Comparison of ENCODE assay signal across 7 cellular contexts in the genomic region with DNA sequence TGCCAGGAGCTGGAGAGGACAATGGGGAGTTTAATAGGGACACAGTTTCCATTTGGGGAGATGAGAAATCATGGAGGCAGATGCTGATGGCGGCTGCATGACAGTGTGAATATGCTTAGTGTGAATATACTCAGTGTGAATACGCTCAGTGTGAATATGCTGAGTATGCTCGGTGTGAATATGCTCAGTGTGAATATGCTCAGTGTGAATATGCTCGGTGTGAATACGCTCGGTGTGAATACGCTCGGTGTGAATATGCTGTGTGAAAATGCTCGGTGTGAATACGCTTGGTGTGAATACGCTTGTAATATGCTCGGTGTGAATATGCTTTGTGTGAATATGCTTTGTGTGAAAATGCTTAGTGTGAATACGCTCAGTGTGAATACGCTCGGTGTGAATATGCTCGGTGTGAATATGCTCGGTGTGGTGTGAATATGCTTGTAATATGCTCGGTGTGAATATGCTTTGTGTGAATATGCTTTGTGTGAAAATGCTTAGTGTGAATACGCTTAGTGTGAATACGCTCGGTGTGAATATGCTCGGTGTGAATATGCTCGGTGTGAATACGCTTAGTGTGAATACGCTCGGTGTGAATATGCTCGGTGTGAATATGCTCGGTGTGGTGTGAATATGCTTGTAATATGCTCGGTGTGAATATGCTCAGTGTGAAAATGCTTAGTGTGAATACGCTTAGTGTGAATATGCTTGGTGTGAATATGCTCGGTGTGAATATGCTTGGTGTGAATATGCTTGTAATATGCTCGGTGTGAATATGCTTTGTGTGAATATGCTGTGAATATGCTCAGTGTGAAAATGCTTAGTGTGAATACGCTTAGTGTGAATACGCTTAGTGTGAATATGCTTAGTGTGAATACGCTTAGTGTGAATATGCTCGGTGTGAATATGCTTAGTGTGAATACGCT. TPM values are rescaled to one million over a fixed set of nuclear protein-coding genes. Genes with fewer than 3 reads are reported as not detected.
DNase-seq lines count a peak whose midpoint lies in the region; ATAC-seq, FAIRE-seq and TF ChIP-seq lines count a peak whose summit lies in the region.
"Not testable (repeated sequence)": the region's sequence is repeated elsewhere in the genome, so short reads cannot be mapped to it uniquely, and the experiment has no call there.
"Had no signal": no experiment of that assay in that cellular context is flagged by ENCODE, and none has a peak within 500 bp of the region (broad histone marks: within the 10 kb centered on the region; RNA-seq: fewer than 3 reads in every experiment).

No MANE protein-coding gene starts in this region.

- H3K27ac Mint-ChIP-seq in CD4-positive, alpha-beta T cell, result peak overlapping the region; percentile 76
- H3K27ac Mint-ChIP-seq in T-helper 1 cell treated with Interleukin-12 subunit alpha and Interleukin-12 subunit beta and Interleukin-4 antibody, amounts not matched to agents 30 μg/mL and 1 μg/mL, for 36 hours, result peak overlapping the region; percentile 78
- H3K27ac Mint-ChIP-seq in chondrocyte (ENCODE audit: unreplicated experiment), result peak overlapping the region; percentile 85
- not testable (repeated sequence) for H3K27ac Mint-ChIP-seq in neural progenitor cell

- not testable (repeated sequence) for H3K4me3 ChIP-seq in HepG2 (replicated peaks in 1 of 3; ENCODE audit: insufficient read depth in 1 of 3, low read depth in 2 of 3, low read length in 3 of 3); neural progenitor cell

- not testable (repeated sequence) for TF ChIP-seq CTCF in CD4-positive, alpha-beta T cell (IDR thresholded peaks at IDR 0.05); chondrocyte (IDR thresholded peaks at IDR 0.05); HepG2 (CRISPR knock-in tag; IDR thresholded peaks at IDR 0.05); neural progenitor cell (IDR thresholded peaks at IDR 0.05)

- H3K27me3 ChIP-seq in CD4-positive, alpha-beta T cell (ENCODE audit: control insufficient read depth, insufficient read depth, low read length); HepG2 (ENCODE audit: control insufficient read depth in 1 of 2, insufficient read depth in 2 of 2, low read length in 2 of 2); neural progenitor cell: not testable (repeated sequence)

- H2AFZ ChIP-seq in HepG2 (ENCODE audit: low read length); neural progenitor cell (replicated peaks): not testable (repeated sequence)

- H3K27ac ChIP-seq in CD4-positive, alpha-beta T cell (ENCODE audit: low read depth, low read length); HepG2 (ENCODE audit: extremely low read length, insufficient read depth, low read length); neural progenitor cell: not testable (repeated sequence)

- CTCF ChIA-PET in CD4-positive, alpha-beta T cell (lab: Charles Lee); HepG2 (lab: Yijun Ruan, JAX; ENCODE audit: low intra/inter-chr PET ratio, low total read pairs): not testable (repeated sequence)

- peaks cover 14% of the 10 kb centered on the region for H3K4me1 ChIP-seq in HepG2 (ENCODE audit: insufficient read depth, low read length)
- not testable (repeated sequence) for H3K4me1 ChIP-seq in neural progenitor cell

- peak overlapping the region; percentile 60 for H3K4me3 Mint-ChIP-seq in CD4-positive, alpha-beta T cell
- not testable (repeated sequence) for H3K4me3 Mint-ChIP-seq in T-helper 1 cell treated with Interleukin-12 subunit alpha and Interleukin-12 subunit beta and Interleukin-4 antibody, amounts not matched to agents 30 μg/mL and 1 μg/mL, for 36 hours; chondrocyte (ENCODE audit: unreplicated experiment)
- peak overlapping the region; percentile 54 for H3K4me3 Mint-ChIP-seq in neural progenitor cell

- H3K9me3 Mint-ChIP-seq in CD4-positive, alpha-beta T cell, result not testable (repeated sequence)
- peaks cover 28% of the 10 kb centered on the region for H3K9me3 Mint-ChIP-seq in T-helper 1 cell treated with Interleukin-12 subunit alpha and Interleukin-12 subunit beta and Interleukin-4 antibody, amounts not matched to agents 30 μg/mL and 1 μg/mL, for 36 hours
- peaks cover 23% of the 10 kb centered on the region for H3K9me3 Mint-ChIP-seq in chondrocyte (ENCODE audit: low read depth)
- H3K9me3 Mint-ChIP-seq in neural progenitor cell, result peaks cover 32% of the 10 kb centered on the region

- DNase-seq in CD4-positive, alpha-beta T cell; chondrocyte (ENCODE audit: low spot score); HepG2 (ENCODE audit: low spot score); neural progenitor cell (ENCODE audit: low spot score): not testable (repeated sequence)
- peak; percentile 53 for DNase-seq in activated effector memory CD4-positive, alpha-beta T cell treated with anti-CD3 and anti-CD28 coated beads, Interleukin-2, amount 50 U/mL, for 16 hours

- peaks cover 15% of the 10 kb centered on the region for H3K9me3 ChIP-seq in CD4-positive, alpha-beta T cell (ENCODE audit: control insufficient read depth, low read length)
- H3K9me3 ChIP-seq in HepG2 (ENCODE audit: low read length) (peaks cover 15% of the 10 kb centered on the region; the same call in 1 of the 2 replicates), neural progenitor cell (ENCODE audit: low read depth) (peaks cover 15% of the 10 kb centered on the region)

- H3K79me2 ChIP-seq in HepG2 (ENCODE audit: insufficient read depth, low read length); neural progenitor cell (ENCODE audit: low read depth): not testable (repeated sequence)

- H3K4me2 ChIP-seq in HepG2 (ENCODE audit: low read depth, low read length); neural progenitor cell: not testable (repeated sequence)

- TF ChIP-seq RAD21 in HepG2 (CRISPR knock-in tag; IDR thresholded peaks at IDR 0.05), result not testable (repeated sequence)

- POLR2A ChIA-PET in CD4-positive, alpha-beta T cell (lab: Charles Lee); HepG2 (lab: Yijun Ruan, JAX): not testable (repeated sequence)

- in situ Hi-C loops in HepG2 (cut with HindIII; ENCODE audit: extremely low pct_ligation_motif_present, low pct_unique_long_range_greater_than_20kb), result not testable (repeated sequence)

- ATAC-seq in CD4-positive, alpha-beta T cell (ENCODE audit: poor library complexity); HepG2: not testable (repeated sequence)

- not testable (repeated sequence) for H3K36me3 Mint-ChIP-seq in CD4-positive, alpha-beta T cell (ENCODE audit: low read depth)
- H3K36me3 Mint-ChIP-seq in T-helper 1 cell treated with Interleukin-12 subunit alpha and Interleukin-12 subunit beta and Interleukin-4 antibody, amounts not matched to agents 30 μg/mL and 1 μg/mL, for 36 hours (ENCODE audit: low read depth), result peaks cover 22% of the 10 kb centered on the region
- peaks cover 19% of the 10 kb centered on the region for H3K36me3 Mint-ChIP-seq in chondrocyte (ENCODE audit: low read depth)
- H3K36me3 Mint-ChIP-seq in neural progenitor cell, result peaks cover 21% of the 10 kb centered on the region

- H4K20me1 ChIP-seq in HepG2 (ENCODE audit: insufficient read depth, low read length); neural progenitor cell (ENCODE audit: low read depth): not testable (repeated sequence)

- peaks cover 18% of the 10 kb centered on the region for H3F3A ChIP-seq in neural progenitor cell (ENCODE audit: low read depth)

- TF ChIP-seq EP300 in HepG2 (IDR thresholded peaks at IDR 0.05; ENCODE audit: low read depth in 2 of 2, low read length in 2 of 2); HepG2 (CRISPR knock-in tag; IDR thresholded peaks at IDR 0.05; ENCODE audit: borderline replicate concordance): not testable (repeated sequence)

- H3K4me1 Mint-ChIP-seq in CD4-positive, alpha-beta T cell (ENCODE audit: low read depth); T-helper 1 cell treated with Interleukin-12 subunit alpha and Interleukin-12 subunit beta and Interleukin-4 antibody, amounts not matched to agents 30 μg/mL and 1 μg/mL, for 36 hours (ENCODE audit: low read depth); chondrocyte (ENCODE audit: low read depth); neural progenitor cell: not testable (repeated sequence)

- BruUV-seq in HepG2 (replicated peaks; lab: Mats Ljungman, UMichigan), result not testable (repeated sequence)

- 83% methylated on average over 37 of the region's 37 CpGs for WGBS in HepG2 (ENCODE audit: low lambda C conversion rate)

- TF ChIP-seq POLR2A in HepG2 (IDR thresholded peaks at IDR 0.05; ENCODE audit: insufficient read depth in 1 of 2, low read depth in 2 of 2, low read length in 2 of 2), result not testable (repeated sequence)

- not testable (repeated sequence) for H3K9ac ChIP-seq in HepG2 (ENCODE audit: insufficient read depth, low read depth, low read length); neural progenitor cell

- intact Hi-C loops in CD4-positive, alpha-beta T cell (cut with DNase I, micrococcal nuclease), result loop anchor here in 1 of 2 experiments (2.0 kb wide), 1 partner anchor 327 kb away; no protein-coding TSS in a partner anchor
- intact Hi-C loops in HepG2 (cut with micrococcal nuclease; ENCODE audit: unreplicated experiment), result not testable (repeated sequence)

- not testable (repeated sequence) for H3K27me3 Mint-ChIP-seq in CD4-positive, alpha-beta T cell; T-helper 1 cell treated with Interleukin-12 subunit alpha and Interleukin-12 subunit beta and Interleukin-4 antibody, amounts not matched to agents 30 μg/mL and 1 μg/mL, for 36 hours (ENCODE audit: low read depth); chondrocyte (ENCODE audit: low read depth)
- H3K27me3 Mint-ChIP-seq in neural progenitor cell (ENCODE audit: insufficient read depth, low read depth), result peaks cover 19% of the 10 kb centered on the region

- H3K36me3 ChIP-seq in HepG2 (replicated peaks in 1 of 2; ENCODE audit: control insufficient read depth in 1 of 2, insufficient read depth in 2 of 2, low read length in 2 of 2); neural progenitor cell: not testable (repeated sequence)

- FAIRE-seq in HepG2 (lab: Jason Lieb, UNC), result peak; percentile 34

RNA-seq across cellular contexts. Expression of gene PHLDA2, which starts 8.7 kb away (rescaled TPM):
- total RNA-seq in CD4-positive, alpha-beta T cell, result 1 to 10 TPM; 1.1 to 1.3 TPM
- total RNA-seq in chondrocyte (63.9 to 69.0 TPM (median 64.4 TPM) in 3 replicates), HepG2 (2016; rRNA removed; fragmentation: Illumina TruSeq; extraction: Trizol) (0.36 and 0.55 TPM in 2 replicates), neural progenitor cell (ENCODE audit: low replicate concordance) (not detected in 2 replicates)
- 0.40 TPM in 1 of 2 replicates, not detected in the other for total RNA-seq in HepG2 (2016; cell fraction: cytosol; rRNA removed; fragmentation: Illumina TruSeq; extraction: Trizol; ENCODE audit: low read depth)
- total RNA-seq in HepG2 (2016; cell fraction: insoluble cytoplasmic fraction; rRNA removed; fragmentation: Illumina TruSeq; extraction: Trizol), result 0.27 and 0.56 TPM in 2 replicates
- 0.31 and 0.65 TPM in 2 replicates for total RNA-seq in HepG2 (2016; cell fraction: membrane; rRNA removed; fragmentation: Illumina TruSeq; extraction: Trizol)
- total RNA-seq in HepG2 (2016; cell fraction: nucleus; rRNA removed; fragmentation: Illumina TruSeq; extraction: Trizol), result not detected in 2 replicates
- polyA plus RNA-seq in HepG2 (2011; rRNA removed), result 0.78 and 1.5 TPM in 2 replicates
- 2.2 and 3.8 TPM in 2 replicates for polyA plus RNA-seq in HepG2 (2011; cell fraction: cytosol; rRNA removed)
- polyA plus RNA-seq in HepG2 (2011; cell fraction: nucleus; rRNA removed), result 3.7 and 3.9 TPM in 2 replicates
- polyA plus RNA-seq in HepG2 (2012), result 1.5 and 2.9 TPM in 2 replicates
- polyA plus RNA-seq in HepG2 (2016; cell fraction: cytosol; fragmentation: Illumina TruSeq; extraction: Trizol; ENCODE audit: low read depth), result 1.1 and 1.5 TPM in 2 replicates
- 2.2 and 2.4 TPM in 2 replicates for polyA plus RNA-seq in HepG2 (2016; cell fraction: insoluble cytoplasmic fraction; fragmentation: Illumina TruSeq; extraction: Trizol; ENCODE audit: low read depth)
- 1.2 and 1.5 TPM in 2 replicates for polyA plus RNA-seq in HepG2 (2016; cell fraction: membrane; fragmentation: Illumina TruSeq; extraction: Trizol; ENCODE audit: low read depth)
- 2.0 and 2.5 TPM in 2 replicates for polyA plus RNA-seq in HepG2 (2016; cell fraction: nucleus; fragmentation: Illumina TruSeq; extraction: Trizol; ENCODE audit: insufficient read depth, low read depth)
- polyA minus RNA-seq in HepG2 (2011; rRNA and poly(A)+ RNA removed; ENCODE audit: low replicate concordance), result 1.2 and 12.9 TPM in 2 replicates
- polyA minus RNA-seq in HepG2 (2011; cell fraction: cytosol; rRNA and poly(A)+ RNA removed), result 0.88 and 1.4 TPM in 2 replicates
- 0.64 and 0.87 TPM in 2 replicates for polyA minus RNA-seq in HepG2 (2011; cell fraction: nucleus; rRNA and poly(A)+ RNA removed)
- total RNA-seq: cerebellum had no signal

RNA-seq across cellular contexts. Expression of gene CDKN1C, which starts 52.3 kb away (rescaled TPM):
- 1 to 10 TPM; 1.9 to 2.5 TPM for total RNA-seq in CD4-positive, alpha-beta T cell
- 5.4 to 15.7 TPM (median 14.6 TPM) in 3 replicates for total RNA-seq in chondrocyte
- total RNA-seq in HepG2 (2016; rRNA removed; fragmentation: Illumina TruSeq; extraction: Trizol), result not detected in 2 replicates
- total RNA-seq in HepG2 (2016; cell fraction: cytosol; rRNA removed; fragmentation: Illumina TruSeq; extraction: Trizol; ENCODE audit: low read depth), result not detected in 2 replicates
- not detected in 2 replicates for total RNA-seq in HepG2 (2016; cell fraction: insoluble cytoplasmic fraction; rRNA removed; fragmentation: Illumina TruSeq; extraction: Trizol)
- not detected in 2 replicates for total RNA-seq in HepG2 (2016; cell fraction: membrane; rRNA removed; fragmentation: Illumina TruSeq; extraction: Trizol)
- not detected in 2 replicates for total RNA-seq in HepG2 (2016; cell fraction: nucleus; rRNA removed; fragmentation: Illumina TruSeq; extraction: Trizol)
- polyA plus RNA-seq in HepG2 (2011; rRNA removed), result not detected in 2 replicates
- polyA plus RNA-seq in HepG2 (2011; cell fraction: cytosol; rRNA removed), result not detected in 2 replicates
- polyA plus RNA-seq in HepG2 (2011; cell fraction: nucleus; rRNA removed), result 0.10 and 0.23 TPM in 2 replicates
- polyA plus RNA-seq in HepG2 (2012), result not detected in 2 replicates
- not detected in 2 replicates for polyA plus RNA-seq in HepG2 (2016; cell fraction: cytosol; fragmentation: Illumina TruSeq; extraction: Trizol; ENCODE audit: low read depth)
- polyA plus RNA-seq in HepG2 (2016; cell fraction: insoluble cytoplasmic fraction; fragmentation: Illumina TruSeq; extraction: Trizol; ENCODE audit: low read depth), result not detected in 2 replicates
- not detected in 2 replicates for polyA plus RNA-seq in HepG2 (2016; cell fraction: membrane; fragmentation: Illumina TruSeq; extraction: Trizol; ENCODE audit: low read depth)
- not detected in 2 replicates for polyA plus RNA-seq in HepG2 (2016; cell fraction: nucleus; fragmentation: Illumina TruSeq; extraction: Trizol; ENCODE audit: insufficient read depth, low read depth)
- polyA minus RNA-seq in HepG2 (2011; rRNA and poly(A)+ RNA removed; ENCODE audit: low replicate concordance), result 17.4 TPM in 1 of 2 replicates, not detected in the other
- polyA minus RNA-seq in HepG2 (2011; cell fraction: cytosol; rRNA and poly(A)+ RNA removed), result 0.30 and 0.70 TPM in 2 replicates
- polyA minus RNA-seq in HepG2 (2011; cell fraction: nucleus; rRNA and poly(A)+ RNA removed), result 0.52 TPM in 1 of 2 replicates, not detected in the other
- 47.8 and 49.3 TPM in 2 replicates for total RNA-seq in neural progenitor cell (ENCODE audit: low replicate concordance)

RNA-seq across cellular contexts. Expression of gene NAP1L4, which starts 54.2 kb away (rescaled TPM):
- total RNA-seq in CD4-positive, alpha-beta T cell, result 100 to 1,000 TPM; 262 to 285 TPM
- 83.5 to 135 TPM (median 89.5 TPM) in 3 replicates for total RNA-seq in chondrocyte
- 186 and 213 TPM in 2 replicates for total RNA-seq in HepG2 (2016; rRNA removed; fragmentation: Illumina TruSeq; extraction: Trizol)
- total RNA-seq in HepG2 (2016; cell fraction: cytosol; rRNA removed; fragmentation: Illumina TruSeq; extraction: Trizol; ENCODE audit: low read depth), result 229 and 281 TPM in 2 replicates
- total RNA-seq in HepG2 (2016; cell fraction: insoluble cytoplasmic fraction; rRNA removed; fragmentation: Illumina TruSeq; extraction: Trizol), result 181 and 200 TPM in 2 replicates
- 147 and 170 TPM in 2 replicates for total RNA-seq in HepG2 (2016; cell fraction: membrane; rRNA removed; fragmentation: Illumina TruSeq; extraction: Trizol)
- total RNA-seq in HepG2 (2016; cell fraction: nucleus; rRNA removed; fragmentation: Illumina TruSeq; extraction: Trizol), result 186 and 203 TPM in 2 replicates
- polyA plus RNA-seq in HepG2 (2011; rRNA removed), result 64.0 and 71.5 TPM in 2 replicates
- polyA plus RNA-seq in HepG2 (2011; cell fraction: cytosol; rRNA removed), result 60.2 and 65.1 TPM in 2 replicates
- polyA plus RNA-seq in HepG2 (2011; cell fraction: nucleus; rRNA removed), result 112 TPM in 2 replicates
- polyA plus RNA-seq in HepG2 (2012), result 74.7 and 106 TPM in 2 replicates
- polyA plus RNA-seq in HepG2 (2016; cell fraction: cytosol; fragmentation: Illumina TruSeq; extraction: Trizol; ENCODE audit: low read depth), result 32.0 and 34.1 TPM in 2 replicates
- polyA plus RNA-seq in HepG2 (2016; cell fraction: insoluble cytoplasmic fraction; fragmentation: Illumina TruSeq; extraction: Trizol; ENCODE audit: low read depth), result 187 and 197 TPM in 2 replicates
- polyA plus RNA-seq in HepG2 (2016; cell fraction: membrane; fragmentation: Illumina TruSeq; extraction: Trizol; ENCODE audit: low read depth), result 60.2 and 61.8 TPM in 2 replicates
- 171 and 202 TPM in 2 replicates for polyA plus RNA-seq in HepG2 (2016; cell fraction: nucleus; fragmentation: Illumina TruSeq; extraction: Trizol; ENCODE audit: insufficient read depth, low read depth)
- polyA minus RNA-seq in HepG2 (2011; rRNA and poly(A)+ RNA removed; ENCODE audit: low replicate concordance), result 61.7 and 117 TPM in 2 replicates
- polyA minus RNA-seq in HepG2 (2011; cell fraction: cytosol; rRNA and poly(A)+ RNA removed), result 46.9 and 61.0 TPM in 2 replicates
- 150 and 156 TPM in 2 replicates for polyA minus RNA-seq in HepG2 (2011; cell fraction: nucleus; rRNA and poly(A)+ RNA removed)
- 108 and 191 TPM in 2 replicates for total RNA-seq in neural progenitor cell (ENCODE audit: low replicate concordance)

Comparison
In these comparisons a context has a peak if more than half of its experiments do, and no peak if none do; other contexts are left out.
1. RNA of gene PHLDA2, which starts 8.7 kb away (total RNA-seq): 63.9 to 69.0 TPM in chondrocyte; 1.1 to 1.3 TPM in CD4-positive, alpha-beta T cell, 0.27 to 0.65 TPM in HepG2 and not detected in neural progenitor cell; every median in the first group is over 10 times any median in the second.